3 cellular contexts compared by ENCODE assay signal in genomic region chr16:2174396-2175131, GRCh38.
TF ChIP-seq lines count a peak whose summit lies in the region.

No MANE protein-coding gene starts in this region.

TF ChIP-seq in IMR-90, 13 proteins besides CTCF, POLR2A, EP300 and RAD21:
- TF ChIP-seq MAZ (IDR thresholded peaks at IDR 0.05; ENCODE audit: borderline replicate concordance, low read depth, low read length) (no peak), CEBPB (IDR thresholded peaks at IDR 0.05; ENCODE audit: low read depth, low read length) (peak; percentile 35; the same call in 1 of the 2 replicates)

TF ChIP-seq in K562, 482 proteins besides CTCF, POLR2A, EP300 and RAD21:
- no peak for TF ChIP-seq CBX1 (IDR thresholded peaks at IDR 0.05; ENCODE audit: low read depth)
- peak; percentile 58 for TF ChIP-seq CEBPB (tag; IDR thresholded peaks at IDR 0.05)
- no peak for TF ChIP-seq NRF1 (conservative IDR thresholded peaks at IDR 0.05 in 1 of 2, IDR thresholded peaks at IDR 0.05 in 1 of 2)

TF ChIP-seq in neural cell, 6 proteins besides CTCF, POLR2A, EP300 and RAD21:
- TF ChIP-seq POLR2AphosphoS5 (IDR thresholded peaks at IDR 0.05) (peak; percentile 59), SMC3 (conservative IDR thresholded peaks at IDR 0.05; ENCODE audit: poor library complexity) (peak; percentile 8), MXI1 (conservative IDR thresholded peaks at IDR 0.05; ENCODE audit: poor library complexity, severe bottlenecking) (no peak)
